Comparison of ENCODE assay signal across 15 cellular contexts in genomic region chr17:17118399-17118798, GRCh38.
DNase-seq lines count a peak whose midpoint lies in the region; ATAC-seq and TF ChIP-seq lines count a peak whose summit lies in the region.
"Had no signal": no experiment of that assay in that cellular context is flagged by ENCODE, and none has a peak within 500 bp of the region (broad histone marks: within the 10 kb centered on the region; RNA-seq: fewer than 3 reads in every experiment).

No MANE protein-coding gene starts in this region.

- POLR2A ChIA-PET in activated CD8-positive, alpha-beta T cell treated with anti-CD3 and anti-CD28 coated beads, Interleukin-2, amount 10 ng/mL, durations not matched to agents 7 days and 5 days (lab: Charles Lee) = no interaction called here

- no peak overlapping the region for H3K4me3 Mint-ChIP-seq in HFFc6
- no peak overlapping the region for H3K4me3 Mint-ChIP-seq in activated CD8-positive, alpha-beta T cell treated with anti-CD3 and anti-CD28 coated beads, Interleukin-2, amount 10 ng/mL, durations not matched to agents 7 days and 5 days
- H3K4me3 Mint-ChIP-seq in stimulated activated naive B cell treated with anti-CD40 and anti-IgM and Interleukin-4, amounts not matched to agents 10 μg/mL and 1 μg/mL and 100 μg/mL, for 72 hours = peak overlapping the region in 1 of 2 donors; percentile 6
- H3K4me3 Mint-ChIP-seq: activated T-cell treated with anti-CD3 and anti-CD28 coated beads, Interleukin-2, amount 50 U/mL, for 4 hours had no signal

- H3K36me3 Mint-ChIP-seq in HFFc6 (ENCODE audit: low read depth) = peaks cover 6% of the 10 kb centered on the region; the same call in 1 of the 2 replicates
- peaks cover 10% of the 10 kb centered on the region for H3K36me3 Mint-ChIP-seq in activated CD8-positive, alpha-beta T cell treated with anti-CD3 and anti-CD28 coated beads, Interleukin-2, amount 10 ng/mL, durations not matched to agents 7 days and 5 days (ENCODE audit: low read depth)
- peaks cover 2 to 3% of the 10 kb centered on the region in 2 donors for H3K36me3 Mint-ChIP-seq in stimulated activated naive B cell treated with anti-CD40 and anti-IgM and Interleukin-4, amounts not matched to agents 10 μg/mL and 1 μg/mL and 100 μg/mL, for 72 hours

- no peak for TF ChIP-seq CTCF in HFFc6 (IDR thresholded peaks at IDR 0.05)

- intact Hi-C loops in left colon (cut with DNase I, micrococcal nuclease) = no loop called here
- intact Hi-C loops in sciatic nerve (cut with DNase I) = no loop called here

- CTCF ChIA-PET in activated CD8-positive, alpha-beta T cell treated with anti-CD3 and anti-CD28 coated beads, Interleukin-2, amount 10 ng/mL, durations not matched to agents 7 days and 5 days (lab: Charles Lee) = interaction anchor here (0.9 kb wide), 1 partner anchor 23 kb away, joined by 3 read pairs; no protein-coding TSS in a partner anchor

- peaks cover 64% of the 10 kb centered on the region for H3K4me1 Mint-ChIP-seq in HFFc6 (ENCODE audit: low read depth)
- peaks cover 87% of the 10 kb centered on the region for H3K4me1 Mint-ChIP-seq in activated CD8-positive, alpha-beta T cell treated with anti-CD3 and anti-CD28 coated beads, Interleukin-2, amount 10 ng/mL, durations not matched to agents 7 days and 5 days (ENCODE audit: low read depth)
- H3K4me1 Mint-ChIP-seq in stimulated activated naive B cell treated with anti-CD40 and anti-IgM and Interleukin-4, amounts not matched to agents 10 μg/mL and 1 μg/mL and 100 μg/mL, for 72 hours = peaks cover 55 to 93% of the 10 kb centered on the region in 2 donors

- no peaks in the 10 kb centered on the region for H3K27me3 Mint-ChIP-seq in HFFc6 (ENCODE audit: insufficient read depth)
- no peaks in the 10 kb centered on the region for H3K27me3 Mint-ChIP-seq in activated CD8-positive, alpha-beta T cell treated with anti-CD3 and anti-CD28 coated beads, Interleukin-2, amount 10 ng/mL, durations not matched to agents 7 days and 5 days (ENCODE audit: low read depth)
- no peaks in the 10 kb centered on the region for H3K27me3 Mint-ChIP-seq in stimulated activated naive B cell treated with anti-CD40 and anti-IgM and Interleukin-4, amounts not matched to agents 10 μg/mL and 1 μg/mL and 100 μg/mL, for 72 hours

- DNase-seq in HFFc6 (no peak), left colon (peak in 1 of 2 donors; percentile 35), sciatic nerve (ENCODE audit: low spot score) (no peak), KBM-7 (no peak)
- no peak for DNase-seq in activated CD8-positive, alpha-beta T cell treated with anti-CD3 and anti-CD28 coated beads, Interleukin-2, amount 10 ng/mL, durations not matched to agents 7 days and 5 days
- no peak for DNase-seq in stimulated activated naive B cell treated with anti-CD40 and anti-IgM and Interleukin-4, amounts not matched to agents 10 μg/mL and 1 μg/mL and 100 μg/mL, for 72 hours
- DNase-seq: activated T-cell treated with anti-CD3 and anti-CD28 coated beads, Interleukin-2, amount 50 U/mL, for 4 hours; dermis blood vessel endothelial cell; H7; head of caudate nucleus; NCI-H1092; NCI-H82; stimulated activated CD4-positive, alpha-beta T cell treated with anti-CD3 and anti-CD28 coated beads, Interleukin-2, amount 100 ng/mL, for 48 hours had no signal

- in situ Hi-C loops in KBM-7 (cut with MboI; ENCODE audit: low pct_unique_long_range_greater_than_20kb, low sequenced_read_pairs) = no loop called here

- no peak for ATAC-seq in activated CD8-positive, alpha-beta T cell treated with anti-CD3 and anti-CD28 coated beads, Interleukin-2, amount 10 ng/mL, durations not matched to agents 7 days and 5 days
- ATAC-seq in left colon (peak; percentile 52), HG03045 (IDR thresholded peaks at IDR 0.05; ENCODE audit: unreplicated experiment) (no peak), sciatic nerve (no peak), HG02870 (IDR thresholded peaks at IDR 0.05; ENCODE audit: unreplicated experiment) (no peak)
- ATAC-seq in stimulated activated naive B cell treated with anti-CD40 and anti-IgM and Interleukin-4, amounts not matched to agents 10 μg/mL and 1 μg/mL and 100 μg/mL, for 72 hours (replicated peaks) = no peak

- H3K27ac Mint-ChIP-seq in HFFc6 = peak overlapping the region; percentile 69; the same call in 1 of the 2 replicates
- peak overlapping the region; percentile 93 for H3K27ac Mint-ChIP-seq in activated CD8-positive, alpha-beta T cell treated with anti-CD3 and anti-CD28 coated beads, Interleukin-2, amount 10 ng/mL, durations not matched to agents 7 days and 5 days
- peak overlapping the region; percentile 57 for H3K27ac Mint-ChIP-seq in stimulated activated naive B cell treated with anti-CD40 and anti-IgM and Interleukin-4, amounts not matched to agents 10 μg/mL and 1 μg/mL and 100 μg/mL, for 72 hours

- H3K9me3 Mint-ChIP-seq in HFFc6 = no peaks in the 10 kb centered on the region
- H3K9me3 Mint-ChIP-seq in activated CD8-positive, alpha-beta T cell treated with anti-CD3 and anti-CD28 coated beads, Interleukin-2, amount 10 ng/mL, durations not matched to agents 7 days and 5 days (ENCODE audit: insufficient read depth) = no peaks in the 10 kb centered on the region
- no peaks in the 10 kb centered on the region for H3K9me3 Mint-ChIP-seq in stimulated activated naive B cell treated with anti-CD40 and anti-IgM and Interleukin-4, amounts not matched to agents 10 μg/mL and 1 μg/mL and 100 μg/mL, for 72 hours
- H3K9me3 Mint-ChIP-seq: activated T-cell treated with anti-CD3 and anti-CD28 coated beads, Interleukin-2, amount 50 U/mL, for 4 hours had no signal
